In the genomic region with DNA sequence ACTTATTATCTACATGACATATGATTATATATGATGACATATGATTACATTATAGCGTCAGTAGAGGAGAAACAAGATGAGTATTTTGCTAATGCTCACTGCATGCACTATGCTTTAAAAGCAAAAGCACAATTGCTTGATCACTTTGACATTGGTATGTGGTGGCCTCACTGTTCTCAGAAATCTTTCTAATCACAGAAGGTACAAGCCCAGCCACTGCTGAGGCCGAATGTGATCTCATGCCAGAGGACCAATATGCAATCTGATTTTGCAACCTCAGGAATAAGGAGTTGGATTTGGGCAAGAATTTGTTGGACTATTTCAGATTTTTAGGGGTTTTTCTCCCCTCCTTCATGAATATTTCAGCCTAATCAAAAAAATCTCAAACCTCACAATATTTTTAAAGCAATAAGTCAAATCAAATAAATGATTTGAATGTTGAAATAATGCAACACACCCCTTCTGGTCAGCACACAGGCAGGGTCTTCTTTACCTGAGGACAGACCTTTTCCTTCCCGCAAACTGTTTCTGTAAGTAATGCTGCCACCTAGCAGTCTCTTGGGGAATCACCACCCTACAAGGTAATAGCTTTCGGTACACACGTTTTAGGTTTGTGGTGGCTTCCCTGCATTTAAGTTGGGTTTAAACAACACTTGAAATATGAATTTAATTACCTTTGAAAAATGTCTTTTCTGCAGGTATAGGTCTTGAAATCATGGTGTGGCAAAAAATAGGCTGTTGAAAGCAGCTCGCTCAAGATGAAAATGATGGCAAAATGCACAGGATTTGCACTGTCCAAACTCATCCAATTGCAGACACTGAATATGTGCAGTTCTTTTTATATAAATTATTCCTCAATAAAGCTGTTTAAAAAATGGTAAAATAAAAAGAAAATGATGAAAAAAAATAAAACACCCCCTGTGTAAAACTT, we compare ENCODE assay signal across 8 cellular contexts. TPM values are rescaled to one million over a fixed set of nuclear protein-coding genes. Genes with fewer than 3 reads are reported as not detected.
DNase-seq lines count a peak whose midpoint lies in the region; ATAC-seq, FAIRE-seq and TF ChIP-seq lines count a peak whose summit lies in the region.

No MANE protein-coding gene starts in this region.

- H3K4me2 ChIP-seq in astrocyte (ENCODE audit: low read length) = no peak overlapping the region

- H3K27me3 ChIP-seq in astrocyte (ENCODE audit: insufficient read depth, low read length) = peaks cover 14% of the 10 kb centered on the region

- no peak overlapping the region for H3K27ac ChIP-seq in astrocyte (ENCODE audit: low read depth, low read length)

- H3K36me3 Mint-ChIP-seq in astrocyte (ENCODE audit: low read depth, unreplicated experiment) = peaks cover 1% of the 10 kb centered on the region

- H3K27ac Mint-ChIP-seq in astrocyte (ENCODE audit: unreplicated experiment) = no peak overlapping the region

- H3K4me3 Mint-ChIP-seq in astrocyte (ENCODE audit: unreplicated experiment) = no peak overlapping the region

- no peak overlapping the region for H3K9ac ChIP-seq in astrocyte (ENCODE audit: low read length)

- H4K20me1 ChIP-seq in astrocyte (ENCODE audit: insufficient read depth, low read length) = no peaks in the 10 kb centered on the region

- H2AFZ ChIP-seq in astrocyte (ENCODE audit: low read depth, low read length) = no peak overlapping the region

- FAIRE-seq in astrocyte (lab: Jason Lieb, UNC) (no peak), urothelium cell line (lab: Jason Lieb, UNC) (no peak)

- DNase-seq in NCI-H510A treated with DMSO at 0.1 percent for 48 hours (lab: John Stamatoyannopoulos, UW) = peak; percentile 65
- DNase-seq in NCI-H510A (lab: John Stamatoyannopoulos, UW) = no peak
- DNase-seq in NCI-H2227 treated with DMSO at 0.1 percent for 48 hours (lab: John Stamatoyannopoulos, UW) = peak; percentile 5
- no peak for DNase-seq in astrocyte (ENCODE audit: low read depth)
- DNase-seq in kidney tubule cell (ENCODE audit: low spot score) = peak; percentile 52
- DNase-seq in urothelium cell line (ENCODE audit: low spot score) = peak; percentile 55

- no peaks in the 10 kb centered on the region for H3K9me3 Mint-ChIP-seq in astrocyte (ENCODE audit: unreplicated experiment)

- no peaks in the 10 kb centered on the region for H3K9me3 ChIP-seq in astrocyte (ENCODE audit: insufficient read depth, low read depth, low read length)

- no peak overlapping the region for H3K4me3 ChIP-seq in astrocyte (ENCODE audit: insufficient read depth, low read depth, low read length)

- H3K4me1 Mint-ChIP-seq in astrocyte (ENCODE audit: low read depth, unreplicated experiment) = no peaks in the 10 kb centered on the region

- ATAC-seq in GM21723 (IDR thresholded peaks at IDR 0.05; ENCODE audit: unreplicated experiment) (peak; percentile 76), HG03469 (IDR thresholded peaks at IDR 0.05; ENCODE audit: unreplicated experiment) (no peak)

- TF ChIP-seq CTCF in astrocyte (IDR thresholded peaks at IDR 0.05; ENCODE audit: insufficient read depth, low read depth, low read length) = peak; percentile 91

- H3K79me2 ChIP-seq in astrocyte (ENCODE audit: insufficient read depth, low read length) = no peaks in the 10 kb centered on the region

- peaks cover 4% of the 10 kb centered on the region for H3K27me3 Mint-ChIP-seq in astrocyte (ENCODE audit: low read depth, unreplicated experiment)

- H3K4me1 ChIP-seq in astrocyte (ENCODE audit: insufficient read depth, low read length) = no peaks in the 10 kb centered on the region

- H3K36me3 ChIP-seq in astrocyte (ENCODE audit: insufficient read depth, low read length) = no peaks in the 10 kb centered on the region

RNA-seq across cellular contexts. Expression of a gene that starts 4.8 kb away (rescaled TPM):
- total RNA-seq in astrocyte = not detected in 2 replicates

Comparison
In these comparisons a context has a peak if more than half of its experiments do, and no peak if none do; other contexts are left out.
1. DNase-seq: peak in NCI-H510A treated with DMSO at 0.1 percent for 48 hours (single experiment), NCI-H2227 treated with DMSO at 0.1 percent for 48 hours (single experiment), kidney tubule cell (single experiment) and urothelium cell line (single experiment); none in NCI-H510A (single experiment) and astrocyte (single experiment).